21 cellular contexts compared by ENCODE assay signal in genomic region chrX:116289592-116289991, GRCh38.
"Had no signal": no experiment of that assay in that cellular context is flagged by ENCODE, and none has a peak within 500 bp of the region (broad histone marks: within the 10 kb centered on the region; RNA-seq: fewer than 3 reads in every experiment).

No MANE protein-coding gene starts in this region.

- ATAC-seq: HepG2, T-cell had no signal

- H3K36me3 ChIP-seq: MG63 had no signal

- H3K4me3 ChIP-seq: MG63 had no signal

- H3K9me3 ChIP-seq: MG63, SK-N-SH had no signal

- H3K27me3 ChIP-seq: MG63 had no signal

- DNase-seq: IMR-90, Karpas-422, KG1, MG63, NCI-H1092 treated with DMSO at 0.1 percent for 48 hours, NCI-H1417 treated with DMSO at 0.1 percent for 48 hours, NCI-H146, NCI-H1694 treated with DMSO at 0.1 percent for 48 hours, NCI-H1930, NCI-H2107, NCI-H2171 treated with DMSO at 0.1 percent for 48 hours, NCI-H345, NCI-H446 treated with DMSO at 0.1 percent for 48 hours, NCI-H510A treated with DMSO at 0.1 percent for 48 hours, NCI-H526, SHP77, SK-N-SH, SW 1271, T-cell had no signal

- H3K27ac ChIP-seq: RWPE1 had no signal
